ENCODE assay signal across 9 cellular contexts in genomic region chr15:38699633-38700230, GRCh38.
DNase-seq lines count a peak whose midpoint lies in the region; ATAC-seq, FAIRE-seq and TF ChIP-seq lines count a peak whose summit lies in the region.
"Had no signal": no experiment of that assay in that cellular context is flagged by ENCODE, and none has a peak within 500 bp of the region (broad histone marks: within the 10 kb centered on the region; RNA-seq: fewer than 3 reads in every experiment).

No MANE protein-coding gene starts in this region.

- H3K9me3 ChIP-seq in right atrium auricular region, result no peaks in the 10 kb centered on the region
- H3K9me3 ChIP-seq in small intestine (ENCODE audit: control insufficient read depth, low read depth), result no peaks in the 10 kb centered on the region

- POLR2A ChIA-PET in activated naive CD8-positive, alpha-beta T cell treated with anti-CD3 and anti-CD28 coated beads, Interleukin-2, amount 10 ng/mL, durations not matched to agents 7 days and 5 days (lab: Charles Lee), result interaction anchor here (0.8 to 5.4 kb wide), 8 partner anchors 8 to 259 kb away, joined by 3 to 79 read pairs (median 8); partner anchors contain the start of genes FAM98B and RASGRP1

- H3K4me1 ChIP-seq in KMS-11 (ENCODE audit: low read depth, poor library complexity, severe bottlenecking), result peaks cover 37% of the 10 kb centered on the region
- H3K4me1 ChIP-seq in right atrium auricular region, result no peaks in the 10 kb centered on the region
- H3K4me1 ChIP-seq in small intestine (ENCODE audit: control insufficient read depth in 2 of 2, insufficient read depth in 1 of 2, low read depth in 1 of 2, low read length in 1 of 2), result peaks cover 3 to 4% of the 10 kb centered on the region in 2 donors

- ATAC-seq in GM19468 (IDR thresholded peaks at IDR 0.05; ENCODE audit: extremely low read depth, unreplicated experiment) (peak; percentile 29), GM21576 (IDR thresholded peaks at IDR 0.05; ENCODE audit: unreplicated experiment) (no peak)
- ATAC-seq in activated naive CD8-positive, alpha-beta T cell treated with anti-CD3 and anti-CD28 coated beads, Interleukin-2, amount 10 ng/mL, durations not matched to agents 7 days and 5 days (ENCODE audit: low read depth), result peak; percentile 45

- peaks cover 6% of the 10 kb centered on the region for H3K27me3 Mint-ChIP-seq in activated naive CD8-positive, alpha-beta T cell treated with anti-CD3 and anti-CD28 coated beads, Interleukin-2, amount 10 ng/mL, durations not matched to agents 7 days and 5 days

- no peaks in the 10 kb centered on the region for H3K36me3 ChIP-seq in KMS-11 (ENCODE audit: insufficient read depth)
- no peaks in the 10 kb centered on the region for H3K36me3 ChIP-seq in right atrium auricular region
- H3K36me3 ChIP-seq in small intestine (ENCODE audit: control insufficient read depth in 2 of 2, insufficient read depth in 2 of 2, low read length in 2 of 2), result no peaks in the 10 kb centered on the region

- no peaks in the 10 kb centered on the region for H3K36me3 Mint-ChIP-seq in activated naive CD8-positive, alpha-beta T cell treated with anti-CD3 and anti-CD28 coated beads, Interleukin-2, amount 10 ng/mL, durations not matched to agents 7 days and 5 days

- no peaks in the 10 kb centered on the region for H3K9me3 Mint-ChIP-seq in activated naive CD8-positive, alpha-beta T cell treated with anti-CD3 and anti-CD28 coated beads, Interleukin-2, amount 10 ng/mL, durations not matched to agents 7 days and 5 days

- H3K27me3 ChIP-seq in KMS-11 (ENCODE audit: insufficient read depth, low read depth) (no peaks in the 10 kb centered on the region), right atrium auricular region (no peaks in the 10 kb centered on the region), small intestine (ENCODE audit: control insufficient read depth in 2 of 2, insufficient read depth in 2 of 2, low read length in 2 of 2) (no peaks in the 10 kb centered on the region)

- 73 to 92% (median 78%) methylated on average over 2 of the region's 2 CpGs for WGBS in small intestine, 3 donors

- no peaks in the 10 kb centered on the region for H4K20me1 ChIP-seq in KMS-11 (ENCODE audit: insufficient read depth)

- no peak overlapping the region for H3K9ac ChIP-seq in KMS-11

- FAIRE-seq in small intestine (lab: Jason Lieb, UNC), result peak; percentile 30
- FAIRE-seq: endometrium had no signal

- H3K4me3 ChIP-seq in KMS-11 (IDR thresholded peaks at IDR 0.05; ENCODE audit: insufficient read depth, low read depth, low read length) (no peak overlapping the region), right atrium auricular region (no peak overlapping the region), small intestine (ENCODE audit: low read depth in 1 of 2, low read length in 2 of 2) (no peak overlapping the region)

- peak overlapping the region; percentile 75 for H3K27ac Mint-ChIP-seq in activated naive CD8-positive, alpha-beta T cell treated with anti-CD3 and anti-CD28 coated beads, Interleukin-2, amount 10 ng/mL, durations not matched to agents 7 days and 5 days

- H3K4me1 Mint-ChIP-seq in activated naive CD8-positive, alpha-beta T cell treated with anti-CD3 and anti-CD28 coated beads, Interleukin-2, amount 10 ng/mL, durations not matched to agents 7 days and 5 days, result peaks cover 51% of the 10 kb centered on the region

- H3K79me2 ChIP-seq in KMS-11 (ENCODE audit: insufficient read depth, low read depth), result no peaks in the 10 kb centered on the region

- DNase-seq in DMS114 treated with DMSO at 0.1 percent for 48 hours (lab: John Stamatoyannopoulos, UW; ENCODE audit: unreplicated experiment), result peak; percentile 41
- DNase-seq in SKM-1 treated with dmso at 0.1 percent for 144 hours (lab: John Stamatoyannopoulos, UW; ENCODE audit: unreplicated experiment), result peak; percentile 70
- DNase-seq in activated naive CD8-positive, alpha-beta T cell treated with anti-CD3 and anti-CD28 coated beads, Interleukin-2, amount 10 ng/mL, durations not matched to agents 7 days and 5 days, result peak; percentile 58
- peak; percentile 69 for DNase-seq in right atrium auricular region (ENCODE audit: low spot score)
- DNase-seq in small intestine, result peak; percentile 78

- no peak overlapping the region for H2AFZ ChIP-seq in KMS-11 (ENCODE audit: low read depth)

- peak; percentile 96 for TF ChIP-seq CTCF in KMS-11 (conservative IDR thresholded peaks at IDR 0.05; ENCODE audit: low read depth, low read length)
- TF ChIP-seq CTCF in right atrium auricular region (IDR thresholded peaks at IDR 0.05), result peak; percentile 84

- H3K4me3 Mint-ChIP-seq in activated naive CD8-positive, alpha-beta T cell treated with anti-CD3 and anti-CD28 coated beads, Interleukin-2, amount 10 ng/mL, durations not matched to agents 7 days and 5 days, result peak overlapping the region; percentile 1

- H3K27ac ChIP-seq in KMS-11 (no peak overlapping the region), right atrium auricular region (no peak overlapping the region), small intestine (ENCODE audit: low read depth in 1 of 2, low read length in 1 of 2) (no peak overlapping the region)

- H3K4me2 ChIP-seq in KMS-11, result no peak overlapping the region
